In genomic region chr12:109931143-109931542, GRCh38 we compare ENCODE assay signal across 15 cellular contexts. TPM values are rescaled to one million over a fixed set of nuclear protein-coding genes. Genes with fewer than 3 reads are reported as not detected.
DNase-seq lines count a peak whose midpoint lies in the region; ATAC-seq and TF ChIP-seq lines count a peak whose summit lies in the region.
"Had no signal": no experiment of that assay in that cellular context is flagged by ENCODE, and none has a peak within 500 bp of the region (broad histone marks: within the 10 kb centered on the region; RNA-seq: fewer than 3 reads in every experiment).

No MANE protein-coding gene starts in this region.

- no peak overlapping the region for H3K4me3 ChIP-seq in Caco-2 (ENCODE audit: low read depth, low read length)
- no peak overlapping the region for H3K4me3 ChIP-seq in stomach smooth muscle (ENCODE audit: low read length in 2 of 2)

- TF ChIP-seq CTCF in Caco-2 (IDR thresholded peaks at IDR 0.05; ENCODE audit: insufficient read depth in 1 of 2, low read depth in 1 of 2, low read length in 1 of 2, severe bottlenecking in 1 of 2, unreplicated experiment in 1 of 2), result no peak

- ATAC-seq in central memory CD8-positive, alpha-beta T cell (replicated peaks; ENCODE audit: extremely low read depth, poor library complexity, severe bottlenecking), result no peak
- no peak for ATAC-seq in memory B cell (ENCODE audit: low read depth)

- no peak overlapping the region for H3K9ac ChIP-seq in stomach smooth muscle (ENCODE audit: low read length in 2 of 2)

- BruUV-seq in Caco-2 (replicated peaks; lab: Mats Ljungman, UMichigan), result no TSS peak

- H3K4me3 Mint-ChIP-seq in Caco-2 (ENCODE audit: unreplicated experiment) (no peak overlapping the region), memory B cell (no peak overlapping the region)
- H3K4me3 Mint-ChIP-seq in central memory CD8-positive, alpha-beta T cell, result no peak overlapping the region
- H3K4me3 Mint-ChIP-seq: B cell; CD4-positive, alpha-beta memory T cell had no signal

- H3K9me3 Mint-ChIP-seq in Caco-2 (ENCODE audit: unreplicated experiment), result no peaks in the 10 kb centered on the region
- no peaks in the 10 kb centered on the region for H3K9me3 Mint-ChIP-seq in central memory CD8-positive, alpha-beta T cell
- no peaks in the 10 kb centered on the region for H3K9me3 Mint-ChIP-seq in memory B cell
- H3K9me3 Mint-ChIP-seq: CD4-positive, alpha-beta memory T cell had no signal

- CTCF ChIA-PET in Caco-2 (lab: Charles Lee), result no interaction called here

- H3K27me3 Mint-ChIP-seq in Caco-2 (ENCODE audit: insufficient read depth, unreplicated experiment) (no peaks in the 10 kb centered on the region), memory B cell (no peaks in the 10 kb centered on the region)
- H3K27me3 Mint-ChIP-seq in central memory CD8-positive, alpha-beta T cell, result no peaks in the 10 kb centered on the region
- H3K27me3 Mint-ChIP-seq: B cell; CD4-positive, alpha-beta memory T cell had no signal

- peak overlapping the region; percentile 19 for H3K27ac Mint-ChIP-seq in Caco-2 (ENCODE audit: unreplicated experiment)
- peak overlapping the region; percentile 8 for H3K27ac Mint-ChIP-seq in central memory CD8-positive, alpha-beta T cell (ENCODE audit: low read depth)
- H3K27ac Mint-ChIP-seq in memory B cell, result peak overlapping the region; percentile 19
- H3K27ac Mint-ChIP-seq: B cell had no signal

- H3K9me3 ChIP-seq in Caco-2, result no peaks in the 10 kb centered on the region
- H3K9me3 ChIP-seq in stomach smooth muscle (ENCODE audit: control insufficient read depth in 2 of 2, low read length in 2 of 2), result no peaks in the 10 kb centered on the region

- H3K4me1 ChIP-seq in Caco-2 (peaks cover 13% of the 10 kb centered on the region), stomach smooth muscle (ENCODE audit: control insufficient read depth, insufficient read depth, low read length) (peaks cover 8% of the 10 kb centered on the region)

- DNase-seq in Caco-2 (no peak), memory B cell (ENCODE audit: low spot score in 2 of 2) (no peak), H4 (ENCODE audit: low spot score) (no peak), ecto neural progenitor cell (ENCODE audit: low spot score) (no peak)
- no peak for DNase-seq in central memory CD8-positive, alpha-beta T cell (ENCODE audit: low spot score in 2 of 2)
- DNase-seq in activated CD4-positive, alpha-beta T cell treated with anti-CD3 and anti-CD28 coated beads for 1 hour, result no peak
- DNase-seq: CD4-positive, alpha-beta memory T cell; DMS153; DMS79 treated with DMSO at 0.1 percent for 48 hours; EL; H7 had no signal

- peak overlapping the region; percentile 41 for H3K27ac ChIP-seq in stomach smooth muscle (ENCODE audit: low read length)
- H3K27ac ChIP-seq: C4-2B, HL-60 had no signal

- intact Hi-C loops in Caco-2 (cut with micrococcal nuclease; ENCODE audit: unreplicated experiment), result no loop called here

- H3K36me3 Mint-ChIP-seq in Caco-2 (ENCODE audit: insufficient read depth, unreplicated experiment), result peaks cover 31% of the 10 kb centered on the region
- H3K36me3 Mint-ChIP-seq in central memory CD8-positive, alpha-beta T cell (ENCODE audit: insufficient read depth), result peaks cover 50% of the 10 kb centered on the region
- H3K36me3 Mint-ChIP-seq in memory B cell, result peaks cover 23% of the 10 kb centered on the region

- H3K27me3 ChIP-seq in Caco-2 (replicated peaks; ENCODE audit: control insufficient read depth, insufficient read depth, low read length), result no peaks in the 10 kb centered on the region
- H3K27me3 ChIP-seq in stomach smooth muscle (ENCODE audit: control insufficient read depth in 1 of 2, insufficient read depth in 2 of 2, low read length in 2 of 2), result no peaks in the 10 kb centered on the region

- H3K4me1 Mint-ChIP-seq in Caco-2 (ENCODE audit: low read depth, unreplicated experiment) (peaks cover 11% of the 10 kb centered on the region), memory B cell (peaks cover 2% of the 10 kb centered on the region)
- H3K4me1 Mint-ChIP-seq in central memory CD8-positive, alpha-beta T cell, result peaks cover 5% of the 10 kb centered on the region

- H3K36me3 ChIP-seq in Caco-2 (ENCODE audit: control insufficient read depth, insufficient read depth, low read length), result peaks cover 2% of the 10 kb centered on the region; the same call in 1 of the 2 replicates
- peaks cover 33 to 39% of the 10 kb centered on the region in 2 donors for H3K36me3 ChIP-seq in stomach smooth muscle (ENCODE audit: control insufficient read depth in 2 of 2, insufficient read depth in 2 of 2, low read length in 2 of 2)

- POLR2A ChIA-PET in Caco-2 (lab: Charles Lee), result no interaction called here

RNA-seq across cellular contexts. Expression of gene TCHP, which starts 31.1 kb away (rescaled TPM):
- total RNA-seq in Caco-2 (2022), result 17.7 and 19.5 TPM in 2 replicates
- total RNA-seq in H4 (2014; rRNA removed; shearing (Covaris generic)), result 10.9 and 11.8 TPM in 2 replicates

RNA-seq across cellular contexts. Expression of gene GLTP, which starts 50.8 kb away (rescaled TPM):
- total RNA-seq in Caco-2 (2022), result 12.2 and 14.9 TPM in 2 replicates
- 23.6 and 30.4 TPM in 2 replicates for total RNA-seq in H4 (2014; rRNA removed; shearing (Covaris generic))
